Comparison of ENCODE assay signal across 18 cellular contexts in the genomic region with DNA sequence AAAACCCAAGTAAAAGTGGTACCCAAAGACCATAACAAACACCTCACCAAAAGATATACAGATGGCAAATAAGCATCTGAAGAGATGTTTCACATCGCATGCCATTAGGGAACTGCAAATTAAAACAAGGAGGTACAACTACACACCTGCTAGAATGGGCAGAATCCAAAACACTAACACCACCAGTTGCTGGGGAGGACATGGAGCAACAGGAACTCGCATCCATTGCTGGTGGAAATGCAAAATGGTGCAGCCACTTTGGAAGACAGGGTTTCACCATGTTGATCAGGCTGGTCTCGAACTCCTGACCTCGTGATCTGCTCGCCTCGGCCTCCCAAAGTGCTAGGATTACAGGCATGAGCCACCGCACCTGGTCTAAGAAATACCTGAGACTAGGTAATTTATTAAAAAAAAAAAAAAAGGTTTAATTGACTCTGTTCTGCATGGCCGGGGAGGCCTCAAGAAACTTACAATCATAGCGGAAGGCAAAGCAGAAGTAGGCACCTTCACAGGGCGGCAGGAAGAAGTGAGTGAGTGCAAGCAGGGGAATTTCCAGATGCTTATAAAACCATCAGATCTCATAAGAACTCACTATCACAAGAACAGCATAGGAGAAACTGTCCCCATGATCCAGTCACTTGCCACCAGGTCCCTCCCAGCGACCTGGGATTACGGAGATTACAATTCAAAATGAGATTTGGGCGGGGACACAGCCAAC. TPM values are rescaled to one million over a fixed set of nuclear protein-coding genes. Genes with fewer than 3 reads are reported as not detected.
A peak's percentile ranks its signal among the peaks of the same experiment; 100 is the strongest.
DNase-seq lines count a peak whose midpoint lies in the region; ATAC-seq and TF ChIP-seq lines count a peak whose summit lies in the region.
"Had no signal": no experiment of that assay in that cellular context is flagged by ENCODE, and none has a peak within 500 bp of the region (broad histone marks: within the 10 kb centered on the region; RNA-seq: fewer than 3 reads in every experiment).

No MANE protein-coding gene starts in this region.

- H3K4me3 ChIP-seq in HEK293 (ENCODE audit: low read depth, low read length) (no peak overlapping the region), OCI-LY3 (ENCODE audit: low read length) (peak overlapping the region; percentile 26; the same call in 1 of the 2 replicates)

- peaks cover 12% of the 10 kb centered on the region for H3K36me3 Mint-ChIP-seq in osteocyte (ENCODE audit: unreplicated experiment)

- CTCF ChIA-PET in HEK293 (lab: Yijun Ruan, JAX), result no interaction called here

- H3K4me3 Mint-ChIP-seq in osteocyte (ENCODE audit: unreplicated experiment), result no peak overlapping the region
- H3K4me3 Mint-ChIP-seq: CD8-positive, alpha-beta T cell had no signal

- H3K9ac ChIP-seq in OCI-LY3 (ENCODE audit: low read length), result no peak overlapping the region; the same call in 1 of the 2 replicates
- H3K9ac ChIP-seq: KMS-11 had no signal

- POLR2A ChIA-PET in HEK293 (lab: Yijun Ruan, JAX), result interaction anchor here (0.6 kb wide), 1 partner anchor 10 kb away, joined by 6 read pairs; no protein-coding TSS in a partner anchor

- H3K27ac Mint-ChIP-seq in osteocyte (ENCODE audit: unreplicated experiment), result no peak overlapping the region
- H3K27ac Mint-ChIP-seq: CD8-positive, alpha-beta T cell had no signal

- H3K27ac ChIP-seq in HEK293 (ENCODE audit: extremely low read depth, low read depth, low read length), result no peak overlapping the region
- peak overlapping the region; percentile 54 for H3K27ac ChIP-seq in OCI-LY3 (ENCODE audit: low read length)
- H3K27ac ChIP-seq: KMS-11 had no signal

- peaks cover 3 to 19% of the 10 kb centered on the region in 2 experiments for H3K36me3 ChIP-seq in HEK293 (ENCODE audit: control insufficient read depth in 2 of 2, insufficient read depth in 1 of 2, low read length in 2 of 2)
- H3K36me3 ChIP-seq in OCI-LY3 (replicated peaks; ENCODE audit: low read depth, low read length), result peaks cover 23% of the 10 kb centered on the region
- H3K36me3 ChIP-seq: BE2C had no signal

- H3K4me1 ChIP-seq in HEK293 (ENCODE audit: control insufficient read depth, insufficient read depth, low read length) (peaks cover 3% of the 10 kb centered on the region; the same call in 1 of the 2 replicates), OCI-LY3 (ENCODE audit: low read length) (peaks cover 36% of the 10 kb centered on the region)
- H3K4me1 ChIP-seq: BE2C had no signal

- DNase-seq in left lobe of liver (ENCODE audit: low spot score) (peak; percentile 14), osteocyte (ENCODE audit: extremely low spot score, unreplicated experiment) (peak; percentile 51), NCI-H2171 treated with DMSO at 0.1 percent for 48 hours (lab: John Stamatoyannopoulos, UW) (no peak), EL (no peak)
- DNase-seq: BE2C, GF-D8, NCI-H1092, NCI-H1694, NCI-H2107, NCI-H748 treated with DMSO at 0.1 percent for 48 hours, SHP77 had no signal

- H3K9me3 Mint-ChIP-seq in osteocyte (ENCODE audit: unreplicated experiment), result no peaks in the 10 kb centered on the region
- H3K9me3 Mint-ChIP-seq: CD8-positive, alpha-beta T cell had no signal

- peak overlapping the region; percentile 40 for H3K4me2 ChIP-seq in OCI-LY3 (ENCODE audit: low read length)
- H3K4me2 ChIP-seq: KMS-11 had no signal

- no peak for ATAC-seq in left lobe of liver
- ATAC-seq in GM21723 (IDR thresholded peaks at IDR 0.05; ENCODE audit: unreplicated experiment), result no peak
- ATAC-seq: CD8-positive, alpha-beta T cell had no signal

- no peak overlapping the region for H2AFZ ChIP-seq in OCI-LY3 (ENCODE audit: low read depth, low read length)

- H4K20me1 ChIP-seq in OCI-LY3 (ENCODE audit: insufficient read depth, low read length), result no peaks in the 10 kb centered on the region

- no peaks in the 10 kb centered on the region for H3K79me2 ChIP-seq in OCI-LY3 (ENCODE audit: low read length)

- H3K4me1 Mint-ChIP-seq in osteocyte (ENCODE audit: unreplicated experiment), result peaks cover 23% of the 10 kb centered on the region

- TF ChIP-seq CTCF in HEK293 (tag by site-specific recombination; IDR thresholded peaks at IDR 0.05), result no peak
- no peak for TF ChIP-seq CTCF in OCI-LY3 (IDR thresholded peaks at IDR 0.05; ENCODE audit: low read depth, low read length)
- TF ChIP-seq CTCF in osteocyte (IDR thresholded peaks at IDR 0.05), result no peak

- 0 out of 2 replicates have a peak, but pooled peaks cover 4% of the 10 kb centered on the region for H3K27me3 ChIP-seq in OCI-LY3 (ENCODE audit: low read depth, low read length)
- H3K27me3 ChIP-seq: BE2C had no signal

- peaks cover 5% of the 10 kb centered on the region for H3K27me3 Mint-ChIP-seq in osteocyte (ENCODE audit: unreplicated experiment)

- H3K9me3 ChIP-seq in HEK293 (ENCODE audit: control insufficient read depth, insufficient read depth, low read depth, low read length) (no peaks in the 10 kb centered on the region), OCI-LY3 (ENCODE audit: insufficient read depth, low read length) (peaks cover 5% of the 10 kb centered on the region)
- H3K9me3 ChIP-seq: BE2C had no signal

TF ChIP-seq in HEK293, 187 proteins besides CTCF, POLR2A, EP300 and RAD21:
- TF ChIP-seq ZNF221 (tag by site-specific recombination; IDR thresholded peaks at IDR 0.05; ENCODE audit: borderline replicate concordance) (no peak), SCRT2 (tag by site-specific recombination; IDR thresholded peaks at IDR 0.05) (peak; percentile 92), SCRT1 (tag by site-specific recombination; IDR thresholded peaks at IDR 0.05; ENCODE audit: borderline replicate concordance) (peak; percentile 87), ZSCAN23 (tag by site-specific recombination; IDR thresholded peaks at IDR 0.05) (0 out of 2 replicates have a peak, but pooled peaks have one; percentile 29)
TF ChIP-seq in HEK293: peak in this region for 3.

RNA-seq across cellular contexts. Expression of gene PRSS38, which starts 30.2 kb away (rescaled TPM):
- total RNA-seq in left lobe of liver, result not detected
- total RNA-seq in osteocyte, result not detected in 2 replicates
- total RNA-seq: CD8-positive, alpha-beta T cell; H1; MCF 10A had no signal

RNA-seq across cellular contexts. Expression of gene SNAP47, which starts 50.0 kb away (rescaled TPM):
- 35.8 TPM for total RNA-seq in left lobe of liver
- 28.6 and 29.6 TPM in 2 replicates for total RNA-seq in osteocyte

RNA-seq across cellular contexts. Expression of gene JMJD4, which starts 50.2 kb away (rescaled TPM):
- total RNA-seq in left lobe of liver, result 10.3 TPM
- 18.2 and 20.7 TPM in 2 replicates for total RNA-seq in osteocyte

Comparison
In these comparisons a context has a peak if more than half of its experiments do, and no peak if none do; other contexts are left out.
1. DNase-seq: peak in left lobe of liver (single experiment) and osteocyte (single experiment); none in NCI-H2171 treated with DMSO at 0.1 percent for 48 hours (single experiment) and EL (single experiment).